Comparison of ENCODE assay signal across 23 cellular contexts in the genomic region with DNA sequence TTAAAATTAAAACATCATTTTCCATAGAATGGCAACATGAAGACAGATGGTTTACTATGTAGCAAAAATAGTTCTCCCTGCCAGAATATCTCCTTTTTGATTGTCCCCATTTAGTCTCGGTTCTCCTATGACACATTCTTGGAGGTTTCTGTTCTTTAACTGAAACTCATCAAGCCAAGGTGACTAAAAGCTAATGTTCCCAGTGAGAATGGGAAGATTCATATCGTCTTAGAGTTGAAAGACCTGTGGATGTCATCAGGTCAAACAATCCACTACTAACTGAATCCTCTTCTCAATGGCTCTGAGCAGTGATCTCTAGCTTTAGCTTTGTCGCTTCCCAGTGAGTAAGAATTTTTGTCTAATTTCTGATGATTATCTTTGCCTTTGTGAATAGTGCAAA. TPM values are rescaled to one million over a fixed set of nuclear protein-coding genes. Genes with fewer than 3 reads are reported as not detected.
A peak's percentile ranks its signal among the peaks of the same experiment; 100 is the strongest.
DNase-seq lines count a peak whose midpoint lies in the region; ATAC-seq and TF ChIP-seq lines count a peak whose summit lies in the region.
"Had no signal": no experiment of that assay in that cellular context is flagged by ENCODE, and none has a peak within 500 bp of the region (broad histone marks: within the 10 kb centered on the region; RNA-seq: fewer than 3 reads in every experiment).

No MANE protein-coding gene starts in this region.

- H4K20me1 ChIP-seq in PC-3 (ENCODE audit: low read length): no peaks in the 10 kb centered on the region

- H3K4me1 ChIP-seq in PC-3 (ENCODE audit: insufficient read depth, low read length): no peaks in the 10 kb centered on the region

- CTCF ChIA-PET in PC-3 (lab: Charles Lee): no interaction called here

- no peaks in the 10 kb centered on the region for H3K36me3 ChIP-seq in PC-3 (ENCODE audit: low read depth, low read length)

- peaks cover 1 to 6% of the 10 kb centered on the region in 2 donors for H3K36me3 Mint-ChIP-seq in activated T-cell treated with anti-CD3 and anti-CD28 coated beads, Interleukin-2, amount 50 U/mL, for 72 hours (ENCODE audit: insufficient read depth in 2 of 2)
- H3K36me3 Mint-ChIP-seq in brain: no peaks in the 10 kb centered on the region
- no peaks in the 10 kb centered on the region for H3K36me3 Mint-ChIP-seq in neural crest cell (ENCODE audit: low read depth)

- no peak overlapping the region for H3K4me3 Mint-ChIP-seq in activated T-cell treated with anti-CD3 and anti-CD28 coated beads, Interleukin-2, amount 50 U/mL, for 72 hours
- peak overlapping the region in 4 of 5 experiments; percentile 85 to 97 (median 94) for H3K4me3 Mint-ChIP-seq in brain
- peak overlapping the region; percentile 96 for H3K4me3 Mint-ChIP-seq in neural crest cell

- no peak overlapping the region for H3K27ac ChIP-seq in PC-3 (ENCODE audit: low read length)
- H3K27ac ChIP-seq: RWPE1, SK-N-MC had no signal

- no peak for DNase-seq in activated T-cell treated with anti-CD3 and anti-CD28 coated beads, Interleukin-2, amount 50 U/mL, for 72 hours
- DNase-seq in activated T-cell treated with anti-CD3 and anti-CD28 coated beads for 4 hours (no peak), GM20000 (ENCODE audit: low spot score) (peak; percentile 15), neural crest cell (ENCODE audit: low read depth, low spot score) (no peak), Right ventricle myocardium superior (no peak), PC-3 (no peak)
- DNase-seq: HCEC 1CT; KBM-7; NCI-H1105 treated with DMSO at 0.1 percent for 48 hours; NCI-H146; NCI-H1930; NCI-H2107; NCI-H446; NCI-H524 treated with DMSO at 0.1 percent for 48 hours; NCI-H774; NK-92 treated with Interleukin-12 subunit alpha and Interleukin-12 subunit beta, amount 100 ng/mL, for 24 hours; SHP77 treated with DMSO at 0.1 percent for 48 hours had no signal

- no peak for TF ChIP-seq CTCF in GM20000 (IDR thresholded peaks at IDR 0.05; ENCODE audit: extremely low read depth, missing control alignments)
- TF ChIP-seq CTCF in brain (conservative IDR thresholded peaks at IDR 0.05): no peak
- no peak for TF ChIP-seq CTCF in neural crest cell (conservative IDR thresholded peaks at IDR 0.05)
- no peak for TF ChIP-seq CTCF in PC-3 (conservative IDR thresholded peaks at IDR 0.05; ENCODE audit: low read depth, low read length)

- peaks cover 79% of the 10 kb centered on the region for H3K27me3 ChIP-seq in PC-3 (ENCODE audit: low read length)

- no peaks in the 10 kb centered on the region for H3K9me2 ChIP-seq in PC-3 (replicated peaks; ENCODE audit: low read length)

- no peak overlapping the region for H3K4me3 ChIP-seq in PC-3 (ENCODE audit: low read length)
- H3K4me3 ChIP-seq: SK-N-MC had no signal

- H3K4me1 Mint-ChIP-seq in activated T-cell treated with anti-CD3 and anti-CD28 coated beads, Interleukin-2, amount 50 U/mL, for 72 hours (ENCODE audit: low read depth): peaks cover 9% of the 10 kb centered on the region
- H3K4me1 Mint-ChIP-seq in brain (peaks cover 35% of the 10 kb centered on the region), neural crest cell (peaks cover 22% of the 10 kb centered on the region)

- BruUV-seq in PC-3 (replicated peaks; lab: Mats Ljungman, UMichigan): no TSS peak

- POLR2A ChIA-PET in PC-3 (lab: Charles Lee; ENCODE audit: unreplicated experiment): no interaction called here

- no peak overlapping the region for H3K4me2 ChIP-seq in PC-3 (ENCODE audit: low read length)

- no peak overlapping the region for H3K27ac Mint-ChIP-seq in activated T-cell treated with anti-CD3 and anti-CD28 coated beads, Interleukin-2, amount 50 U/mL, for 72 hours
- H3K27ac Mint-ChIP-seq in brain: peak overlapping the region in 2 of 5 experiments; percentile 56 to 59
- no peak overlapping the region for H3K27ac Mint-ChIP-seq in neural crest cell (ENCODE audit: unreplicated experiment)

- no peak overlapping the region for H2AFZ ChIP-seq in PC-3 (ENCODE audit: low read length)

- H3K9me3 Mint-ChIP-seq in activated T-cell treated with anti-CD3 and anti-CD28 coated beads, Interleukin-2, amount 50 U/mL, for 72 hours: peaks cover 0 to 2% of the 10 kb centered on the region in 2 donors
- H3K9me3 Mint-ChIP-seq in brain (peaks cover 0 to 6% (median 3%) of the 10 kb centered on the region in 5 experiments), neural crest cell (no peaks in the 10 kb centered on the region)

- no peak overlapping the region for H3K9ac ChIP-seq in PC-3 (ENCODE audit: low read length)

- H3F3A ChIP-seq in PC-3 (ENCODE audit: low read length, unreplicated experiment): no peaks in the 10 kb centered on the region

- H3K79me2 ChIP-seq in PC-3 (ENCODE audit: low read length): no peaks in the 10 kb centered on the region

- peaks cover 7% of the 10 kb centered on the region; the same call in 1 of the 2 replicates for H3K9me3 ChIP-seq in PC-3 (ENCODE audit: low read length)

- intact Hi-C loops in Right ventricle myocardium superior (cut with DNase I): loop anchor here (10.0 kb wide), 1 partner anchor 161 kb away; no protein-coding TSS in a partner anchor
- intact Hi-C loops in PC-3 (cut with micrococcal nuclease): no loop called here

- peaks cover 43% of the 10 kb centered on the region for H3K27me3 Mint-ChIP-seq in activated T-cell treated with anti-CD3 and anti-CD28 coated beads, Interleukin-2, amount 50 U/mL, for 72 hours (ENCODE audit: low read depth)
- H3K27me3 Mint-ChIP-seq in brain (peaks cover 29% of the 10 kb centered on the region), neural crest cell (ENCODE audit: low read depth) (peaks cover 31% of the 10 kb centered on the region)

- ATAC-seq in activated T-cell treated with anti-CD3 and anti-CD28 coated beads, Interleukin-2, amount 50 U/mL, for 72 hours (replicated peaks in 1 of 2): peak; percentile 43 to 51
- ATAC-seq in Right ventricle myocardium superior (ENCODE audit: poor library complexity) (no peak), PC-3 (no peak)

RNA-seq across cellular contexts. Expression of a gene that starts 1.3 kb away (rescaled TPM):
- 1 to 10 TPM in 1 of 2 donors, under 1 TPM in 1; 0.99 to 1.2 TPM for total RNA-seq in activated T-cell treated with anti-CD3 and anti-CD28 coated beads, Interleukin-2, amount 50 U/mL, for 72 hours
- polyA plus RNA-seq in brain (ENCODE audit: insufficient read depth, low read depth, low replicate concordance): 5.7 TPM
- total RNA-seq in neural crest cell (4.1 and 4.4 TPM in 2 replicates), Right ventricle myocardium superior (2.9 TPM), PC-3 (2014; rRNA removed) (not detected in 2 replicates)
- total RNA-seq: A172, LHCN-M2, MCF 10A had no signal

Comparison
In these comparisons a context has a peak if more than half of its experiments do, and no peak if none do; other contexts are left out.
1. ATAC-seq: peak in activated T-cell treated with anti-CD3 and anti-CD28 coated beads, Interleukin-2, amount 50 U/mL, for 72 hours (2 of 2); none in Right ventricle myocardium superior (single experiment) and PC-3 (single experiment).
2. H3K4me3 Mint-ChIP-seq: peak in brain (4 of 5) and neural crest cell (single experiment); none in activated T-cell treated with anti-CD3 and anti-CD28 coated beads, Interleukin-2, amount 50 U/mL, for 72 hours (0 of 2).